Comparison of ENCODE assay signal across 1 cellular context in genomic region chr2:235543126-235543750, GRCh38.
TF ChIP-seq lines count a peak whose summit lies in the region.

No MANE protein-coding gene starts in this region.

TF ChIP-seq in HepG2, 621 proteins besides CTCF, POLR2A, EP300 and RAD21 (continued from another document):
- TF ChIP-seq NR0B2 (CRISPR knock-in tag; IDR thresholded peaks at IDR 0.05) (0 out of 2 replicates have a peak, but pooled peaks have one; percentile 48), ZNF24 (IDR thresholded peaks at IDR 0.05) (no peak), RXRA (CRISPR knock-in tag; IDR thresholded peaks at IDR 0.05) (peak; percentile 40; the same call in 1 of the 2 replicates), AHR (CRISPR knock-in tag; IDR thresholded peaks at IDR 0.05) (0 out of 2 replicates have a peak, but pooled peaks have one; percentile 21), TEAD3 (CRISPR knock-in tag; optimal IDR thresholded peaks at IDR 0.05; ENCODE audit: borderline replicate concordance) (peak; percentile 51), HBP1 (CRISPR knock-in tag; IDR thresholded peaks at IDR 0.05; ENCODE audit: low read depth) (no peak), ATF1 (CRISPR knock-in tag; IDR thresholded peaks at IDR 0.05) (no peak), E2F5 (CRISPR knock-in tag; conservative IDR thresholded peaks at IDR 0.05) (no peak), KDM4B (CRISPR knock-in tag; IDR thresholded peaks at IDR 0.05) (no peak), ZNF329 (CRISPR knock-in tag; IDR thresholded peaks at IDR 0.05; ENCODE audit: low read depth) (no peak), BORCS8-MEF2B (CRISPR knock-in tag; IDR thresholded peaks at IDR 0.05) (peak; percentile 16; the same call in 1 of the 2 replicates), HES4 (CRISPR knock-in tag; IDR thresholded peaks at IDR 0.05; ENCODE audit: borderline replicate concordance) (peak; percentile 28; the same call in 1 of the 2 replicates), REPIN1 (CRISPR knock-in tag; IDR thresholded peaks at IDR 0.05; ENCODE audit: borderline replicate concordance, low read depth) (no peak), SCMH1 (CRISPR knock-in tag; IDR thresholded peaks at IDR 0.05; ENCODE audit: borderline replicate concordance) (no peak), NFAT5 (CRISPR knock-in tag; IDR thresholded peaks at IDR 0.05) (no peak), JUNB (CRISPR knock-in tag; IDR thresholded peaks at IDR 0.05; ENCODE audit: borderline replicate concordance) (no peak), UBTF (CRISPR knock-in tag; IDR thresholded peaks at IDR 0.05) (0 out of 2 replicates have a peak, but pooled peaks have one; percentile 9), ZMAT3 (CRISPR knock-in tag; conservative IDR thresholded peaks at IDR 0.05) (0 out of 2 replicates have a peak, but pooled peaks have one; percentile 37), ZNF18 (CRISPR knock-in tag; IDR thresholded peaks at IDR 0.05; ENCODE audit: insufficient replicate concordance) (no peak), TFAP4 (IDR thresholded peaks at IDR 0.05; ENCODE audit: borderline replicate concordance, low read depth) (no peak), ZNF776 (CRISPR knock-in tag; IDR thresholded peaks at IDR 0.05) (0 out of 2 replicates have a peak, but pooled peaks have one; percentile 8), ZSCAN21 (CRISPR knock-in tag; IDR thresholded peaks at IDR 0.05; ENCODE audit: borderline replicate concordance) (peak; percentile 96), ZBTB38 (CRISPR knock-in tag; IDR thresholded peaks at IDR 0.05) (peak; percentile 63; the same call in 1 of the 2 replicates), GABPB1 (CRISPR knock-in tag; IDR thresholded peaks at IDR 0.05) (0 out of 2 replicates have a peak, but pooled peaks have one; percentile 32), ZNF687 (CRISPR knock-in tag; IDR thresholded peaks at IDR 0.05) (peak; percentile 57), ZNF564 (CRISPR knock-in tag; IDR thresholded peaks at IDR 0.05) (no peak), ZSCAN31 (CRISPR knock-in tag; IDR thresholded peaks at IDR 0.05; ENCODE audit: low read depth) (no peak), SMAD1 (CRISPR knock-in tag; IDR thresholded peaks at IDR 0.05; ENCODE audit: borderline replicate concordance, low read depth) (0 out of 2 replicates have a peak, but pooled peaks have one; percentile 23), ZNF335 (CRISPR knock-in tag; IDR thresholded peaks at IDR 0.05) (no peak), KDM5B (CRISPR knock-in tag; IDR thresholded peaks at IDR 0.05; ENCODE audit: borderline replicate concordance) (0 out of 2 replicates have a peak, but pooled peaks have one; percentile 12)
TF ChIP-seq in HepG2: peak in this region for 23.
